Comparison of ENCODE assay signal across 24 cellular contexts in genomic region chr1:247295274-247295684, GRCh38. TPM values are rescaled to one million over a fixed set of nuclear protein-coding genes. Genes with fewer than 3 reads are reported as not detected.
A peak's percentile ranks its signal among the peaks of the same experiment; 100 is the strongest.
DNase-seq lines count a peak whose midpoint lies in the region; ATAC-seq and TF ChIP-seq lines count a peak whose summit lies in the region.
"Had no signal": no experiment of that assay in that cellular context is flagged by ENCODE, and none has a peak within 500 bp of the region (broad histone marks: within the 10 kb centered on the region; RNA-seq: fewer than 3 reads in every experiment).

No MANE protein-coding gene starts in this region.

- no peaks in the 10 kb centered on the region for H3K9me3 ChIP-seq in HUES64 (ENCODE audit: insufficient read depth, low read depth, low read length)

- DNase-seq in AG08396 (ENCODE audit: low spot score) (peak; percentile 50), choroid plexus epithelial cell (ENCODE audit: low read depth) (peak; percentile 72), islet precursor cell (peak; percentile 48), coronary artery (ENCODE audit: low spot score) (no peak), mesothelial cell of epicardium (ENCODE audit: low spot score in 2 of 2, unreplicated experiment in 2 of 2) (no peak), SKM-1 (lab: John Stamatoyannopoulos, UW; ENCODE audit: unreplicated experiment) (no peak)
- DNase-seq: CD4-positive, alpha-beta T cell; MV-4-11; NCI-H2029; NCI-H446 treated with DMSO at 0.1 percent for 48 hours; NK-92 treated with Interleukin-12 subunit alpha and Interleukin-12 subunit beta, amount 100 ng/mL, for 24 hours had no signal

- 7% methylated on average over 6 of the region's 6 CpGs for WGBS in HUES64

- peaks cover 11% of the 10 kb centered on the region for H3K36me3 Mint-ChIP-seq in mesothelial cell of epicardium

- peaks cover 16% of the 10 kb centered on the region for H3K36me3 ChIP-seq in HUES64 (ENCODE audit: insufficient read depth, low read length)

- no peak overlapping the region for H3K4me3 Mint-ChIP-seq in mesothelial cell of epicardium
- H3K4me3 Mint-ChIP-seq: activated naive CD4-positive, alpha-beta T cell treated with anti-CD3 and anti-CD28 coated beads, Interleukin-2, amount 50 U/mL, for 24 hours; CD4-positive, alpha-beta T cell; IgD-negative memory B cell; memory B cell; nephron had no signal

- no peak overlapping the region for H3K9ac ChIP-seq in HUES64 (ENCODE audit: low read depth, low read length)

- ATAC-seq in GM21723 (IDR thresholded peaks at IDR 0.05; ENCODE audit: unreplicated experiment): no peak

- no peaks in the 10 kb centered on the region for H3K27me3 Mint-ChIP-seq in mesothelial cell of epicardium (ENCODE audit: low read depth)
- H3K27me3 Mint-ChIP-seq: activated naive CD4-positive, alpha-beta T cell treated with anti-CD3 and anti-CD28 coated beads, Interleukin-2, amount 50 U/mL, for 24 hours; CD4-positive, alpha-beta T cell; IgD-negative memory B cell; memory B cell had no signal

- H3K4me1 Mint-ChIP-seq in mesothelial cell of epicardium: peaks cover 3% of the 10 kb centered on the region
- H3K4me1 Mint-ChIP-seq: activated naive CD4-positive, alpha-beta T cell treated with anti-CD3 and anti-CD28 coated beads, Interleukin-2, amount 50 U/mL, for 24 hours; IgD-negative memory B cell; memory B cell; nephron had no signal

- no peak overlapping the region for H3K27ac Mint-ChIP-seq in mesothelial cell of epicardium
- H3K27ac Mint-ChIP-seq: activated naive CD4-positive, alpha-beta T cell treated with anti-CD3 and anti-CD28 coated beads, Interleukin-2, amount 50 U/mL, for 24 hours; CD4-positive, alpha-beta T cell; IgD-negative memory B cell; memory B cell had no signal

- H3K4me1 ChIP-seq in HUES64 (ENCODE audit: insufficient read depth, low read length): peaks cover 76% of the 10 kb centered on the region

- H3K4me3 ChIP-seq in HUES64 (ENCODE audit: low read length) (peak overlapping the region; percentile 2; the same call in 1 of the 2 replicates), choroid plexus epithelial cell (ENCODE audit: low read depth, low read length) (no peak overlapping the region), coronary artery (no peak overlapping the region)

- no peaks in the 10 kb centered on the region for H3K9me3 Mint-ChIP-seq in mesothelial cell of epicardium
- H3K9me3 Mint-ChIP-seq: activated naive CD4-positive, alpha-beta T cell treated with anti-CD3 and anti-CD28 coated beads, Interleukin-2, amount 50 U/mL, for 24 hours; CD4-positive, alpha-beta T cell; IgD-negative memory B cell; memory B cell had no signal

- TF ChIP-seq CTCF in choroid plexus epithelial cell (conservative IDR thresholded peaks at IDR 0.05; ENCODE audit: low read depth, low read length): no peak
- TF ChIP-seq CTCF in coronary artery (IDR thresholded peaks at IDR 0.05): no peak
- TF ChIP-seq CTCF in mesothelial cell of epicardium (IDR thresholded peaks at IDR 0.05; ENCODE audit: unreplicated experiment): no peak

- H3K27ac ChIP-seq in HUES64 (ENCODE audit: low read depth, low read length): peak overlapping the region; percentile 62; the same call in 1 of the 2 replicates
- no peak overlapping the region for H3K27ac ChIP-seq in coronary artery
- H3K27ac ChIP-seq: RWPE1 had no signal

- H3K27me3 ChIP-seq in HUES64 (ENCODE audit: insufficient read depth, low read length): no peaks in the 10 kb centered on the region

RNA-seq across cellular contexts. Expression of gene ZNF496, which starts 36.4 kb away (rescaled TPM):
- polyA plus RNA-seq in HUES64 (2013, experiment 1 of 2): 28.7 TPM
- polyA plus RNA-seq in HUES64 (2013, experiment 2 of 2): 32.9 TPM
- 61.5 to 70.6 TPM (median 69.0 TPM) in 3 replicates for total RNA-seq in mesothelial cell of epicardium

RNA-seq across cellular contexts. Expression of gene VN1R5, which starts 39.4 kb away (rescaled TPM):
- polyA plus RNA-seq in HUES64 (2013, experiment 1 of 2): not detected
- polyA plus RNA-seq in HUES64 (2013, experiment 2 of 2): not detected
- total RNA-seq in mesothelial cell of epicardium: not detected in 3 replicates
- total RNA-seq: A673; CD4-positive, alpha-beta T cell; dermis microvascular lymphatic vessel endothelial cell; epithelial cell of proximal tubule; glomerular endothelial cell; temporal lobe had no signal
- polyA plus RNA-seq: IgD-negative memory B cell, keratinocyte had no signal

Comparison
In these comparisons a context has a peak if more than half of its experiments do, and no peak if none do; other contexts are left out.
1. DNase-seq: peak in AG08396 (single experiment), choroid plexus epithelial cell (single experiment) and islet precursor cell (single experiment); none in coronary artery (single experiment), mesothelial cell of epicardium (0 of 2) and SKM-1 (single experiment).